ENCODE assay signal across 8 cellular contexts in the genomic region with DNA sequence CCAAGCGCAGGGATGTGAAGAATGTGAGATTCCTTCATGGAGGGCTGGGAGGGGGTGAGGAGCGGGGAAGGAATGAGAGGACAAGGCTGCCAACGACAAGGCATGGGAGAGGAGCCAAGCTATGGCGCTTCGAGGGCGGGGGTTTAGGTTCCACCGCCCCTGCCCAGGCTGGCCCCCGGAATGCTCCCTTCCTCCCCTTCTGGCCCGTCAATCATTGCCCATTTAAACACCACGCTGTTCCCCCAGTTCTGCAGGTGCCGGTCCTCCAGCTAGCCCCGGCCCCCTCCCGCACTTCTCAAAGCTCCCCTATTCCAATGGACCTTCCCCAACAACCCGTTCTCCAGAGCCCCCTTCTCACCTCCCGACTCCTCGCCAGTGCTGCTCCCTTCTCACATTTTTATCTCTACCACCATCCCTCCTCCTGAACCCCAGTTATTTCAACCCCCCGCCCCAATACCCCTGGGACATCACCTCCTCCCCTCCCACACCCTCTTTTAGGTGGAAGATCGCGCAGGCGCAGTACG. TPM values are rescaled to one million over a fixed set of nuclear protein-coding genes. Genes with fewer than 3 reads are reported as not detected.
DNase-seq lines count a peak whose midpoint lies in the region; ATAC-seq, FAIRE-seq and TF ChIP-seq lines count a peak whose summit lies in the region.

No MANE protein-coding gene starts in this region.

- peaks cover 23% of the 10 kb centered on the region for H3K79me1 ChIP-seq in mesenchymal stem cell (replicated peaks; ENCODE audit: low read length, poor library complexity, severe bottlenecking)

- peaks cover 35% of the 10 kb centered on the region for H3K36me3 Mint-ChIP-seq in effector memory CD8-positive, alpha-beta T cell (ENCODE audit: insufficient read depth)

- H3K27me3 ChIP-seq in GM06990 (replicated peaks; ENCODE audit: control insufficient read depth, insufficient read depth, low read length) (no peaks in the 10 kb centered on the region), RWPE2 (ENCODE audit: insufficient read depth, poor library complexity, severe bottlenecking) (no peaks in the 10 kb centered on the region), mesenchymal stem cell (ENCODE audit: control insufficient read depth in 1 of 2, insufficient read depth in 1 of 2, low read length in 2 of 2) (no peaks in the 10 kb centered on the region), tibial artery (no peaks in the 10 kb centered on the region)

- no peak overlapping the region for H2AFZ ChIP-seq in mesenchymal stem cell (ENCODE audit: low read depth, low read length)

- peak overlapping the region; percentile 21 for H4K8ac ChIP-seq in mesenchymal stem cell (ENCODE audit: low read length)

- WGBS in A549 (ENCODE audit: missing lambda C conversion rate): 2% methylated on average over 19 of the region's 21 CpGs
- under 1% methylated on average over 17 of the region's 21 CpGs for WGBS in mesenchymal stem cell

- ATAC-seq in A549 (peak; percentile 7 to 10), HG02938 (IDR thresholded peaks at IDR 0.05; ENCODE audit: unreplicated experiment) (peak; percentile 6), RWPE2 (ENCODE audit: low read depth) (peak; percentile 8; the same call in 1 of the 3 replicates)
- peak; percentile 16 for ATAC-seq in effector memory CD8-positive, alpha-beta T cell (replicated peaks)

- H3K4me1 ChIP-seq in A549 (peaks cover 26% of the 10 kb centered on the region), RWPE2 (ENCODE audit: insufficient read depth, poor library complexity, severe bottlenecking) (peaks cover 3% of the 10 kb centered on the region), mesenchymal stem cell (ENCODE audit: control insufficient read depth, insufficient read depth, low read depth, low read length) (peaks cover 20% of the 10 kb centered on the region), tibial artery (peaks cover 0 to 67% (median 46%) of the 10 kb centered on the region in 4 donors)

- H4K91ac ChIP-seq in mesenchymal stem cell (ENCODE audit: low read length): peak overlapping the region; percentile 29

- peak overlapping the region; percentile 25 to 88 for H2BK12ac ChIP-seq in mesenchymal stem cell (ENCODE audit: low read length in 2 of 2)

- no peak for FAIRE-seq in A549 (lab: Jason Lieb, UNC)

- no peak for TF ChIP-seq CTCF in A549 (IDR thresholded peaks at IDR 0.05)
- TF ChIP-seq CTCF in GM06990 (IDR thresholded peaks at IDR 0.05; ENCODE audit: insufficient read depth, low read length, poor library complexity, severe bottlenecking): no peak
- TF ChIP-seq CTCF in RWPE2 (IDR thresholded peaks at IDR 0.05; ENCODE audit: poor library complexity, severe bottlenecking): no peak
- TF ChIP-seq CTCF in tibial artery (IDR thresholded peaks at IDR 0.05): no peak

- H3K23ac ChIP-seq in mesenchymal stem cell (ENCODE audit: low read length in 2 of 2): peak overlapping the region; percentile 21 to 51

- H3K4me3 ChIP-seq in A549 (peak overlapping the region; percentile 71), GM06990 (replicated peaks; ENCODE audit: low read depth, low read length) (peak overlapping the region; percentile 83), RWPE2 (ENCODE audit: severe bottlenecking) (peak overlapping the region; percentile 79), mesenchymal stem cell (ENCODE audit: insufficient read depth in 1 of 2, low read depth in 1 of 2, low read length in 2 of 2) (peak overlapping the region; percentile 76 to 92), tibial artery (peak overlapping the region; percentile 73 to 84)

- no peak for TF ChIP-seq POLR2A in A549 (IDR thresholded peaks at IDR 0.05; ENCODE audit: low read length)

- peak overlapping the region; percentile 91 to 94 for H3K27ac ChIP-seq in A549
- H3K27ac ChIP-seq in RWPE2 (ENCODE audit: poor library complexity, severe bottlenecking): peak overlapping the region; percentile 81
- H3K27ac ChIP-seq in mesenchymal stem cell (ENCODE audit: low read length, poor library complexity, severe bottlenecking): peak overlapping the region; percentile 95
- peak overlapping the region; percentile 92 for H3K27ac ChIP-seq in tibial artery

- peak overlapping the region in 1 of 2 experiments; percentile 54 for H3K4ac ChIP-seq in mesenchymal stem cell (ENCODE audit: low read depth in 1 of 2, low read length in 2 of 2)

- CTCF ChIA-PET in A549 (lab: Yijun Ruan, JAX): interaction anchor here (0.6 to 4.2 kb wide), 20 partner anchors 9 to 483 kb away, joined by 3 to 67 read pairs (median 4); partner anchors contain the start of genes ANKRD52, SMARCC2 and ZC3H10

- H3K27me3 Mint-ChIP-seq in effector memory CD8-positive, alpha-beta T cell: no peaks in the 10 kb centered on the region

- DNase-seq in A549 (ENCODE audit: low read depth in 1 of 2, low spot score in 1 of 2) (peak; percentile 39 to 87), GM06990 (ENCODE audit: extremely low read depth, insufficient read length) (no peak), RWPE2 (ENCODE audit: low spot score) (no peak), mesenchymal stem cell (peak; percentile 82), tibial artery (peak; percentile 59 to 88)
- DNase-seq in effector memory CD8-positive, alpha-beta T cell: peak in 1 of 3 experiments; percentile 8
- DNase-seq in stimulated activated CD4-positive, alpha-beta T cell treated with anti-CD3 and anti-CD28 coated beads, Interleukin-4, amount 100 ng/mL, for 4 hours: no peak

- H3K9ac ChIP-seq in mesenchymal stem cell (ENCODE audit: low read length): peak overlapping the region; percentile 92

- H3K27ac Mint-ChIP-seq in effector memory CD8-positive, alpha-beta T cell: peak overlapping the region; percentile 100

- POLR2A ChIA-PET in A549 (lab: Yijun Ruan, JAX): interaction anchor here (0.8 to 2.3 kb wide), 22 partner anchors 10 to 287 kb away, joined by 3 to 34 read pairs (median 6); partner anchors contain the start of genes ANKRD52, COQ10A, ESYT1 and PA2G4

- H2BK5ac ChIP-seq in mesenchymal stem cell (ENCODE audit: low read depth, low read length, poor library complexity, severe bottlenecking): peak overlapping the region; percentile 48

- peak overlapping the region; percentile 73 for H2BK120ac ChIP-seq in mesenchymal stem cell (ENCODE audit: low read depth, low read length)

- peak overlapping the region; percentile 99 to 100 for H3K4me3 Mint-ChIP-seq in effector memory CD8-positive, alpha-beta T cell

- H3K36me3 ChIP-seq in GM06990 (ENCODE audit: control insufficient read depth, insufficient read depth, low read length) (peaks cover 3% of the 10 kb centered on the region), RWPE2 (ENCODE audit: low read depth) (peaks cover 5% of the 10 kb centered on the region), mesenchymal stem cell (ENCODE audit: control insufficient read depth in 1 of 2, insufficient read depth in 2 of 2, low read depth in 1 of 2, low read length in 2 of 2) (peaks cover 7 to 11% of the 10 kb centered on the region in 2 experiments), tibial artery (peaks cover 5 to 22% (median 12%) of the 10 kb centered on the region in 3 donors)

- no peaks in the 10 kb centered on the region for H3K9me3 Mint-ChIP-seq in effector memory CD8-positive, alpha-beta T cell

- TF ChIP-seq RAD21 in A549 (conservative IDR thresholded peaks at IDR 0.05 in 1 of 2, IDR thresholded peaks at IDR 0.05 in 1 of 2): no peak

- H3K4me1 Mint-ChIP-seq in effector memory CD8-positive, alpha-beta T cell (ENCODE audit: low read depth in 2 of 2): peaks cover 46 to 53% of the 10 kb centered on the region in 2 donors

- H3K4me2 ChIP-seq in A549 (peak overlapping the region; percentile 94), mesenchymal stem cell (ENCODE audit: low read length, poor library complexity, severe bottlenecking) (peak overlapping the region; percentile 76)

- H3K18ac ChIP-seq in mesenchymal stem cell (ENCODE audit: low read depth in 1 of 2, low read length in 2 of 2): peak overlapping the region; percentile 70 to 85

- peak overlapping the region; percentile 63 for H2BK15ac ChIP-seq in mesenchymal stem cell (ENCODE audit: low read depth, poor library complexity, severe bottlenecking)

- TF ChIP-seq EP300 in A549 (IDR thresholded peaks at IDR 0.05): no peak

- peak overlapping the region; percentile 15 for H2AK5ac ChIP-seq in mesenchymal stem cell (ENCODE audit: low read length, severe bottlenecking)

- H3K14ac ChIP-seq in mesenchymal stem cell (ENCODE audit: low read length in 2 of 2): peak overlapping the region in 1 of 2 experiments; percentile 49

- H3K9me3 ChIP-seq in A549: no peaks in the 10 kb centered on the region
- no peaks in the 10 kb centered on the region for H3K9me3 ChIP-seq in RWPE2 (ENCODE audit: severe bottlenecking)
- H3K9me3 ChIP-seq in mesenchymal stem cell (ENCODE audit: control insufficient read depth, low read length): no peaks in the 10 kb centered on the region
- no peaks in the 10 kb centered on the region for H3K9me3 ChIP-seq in tibial artery

- intact Hi-C loops in tibial artery (cut with DNase I; ENCODE audit: low total_unique reads): no loop called here

RNA-seq across cellular contexts. Expression of gene RNF41, which starts 0.4 kb away (rescaled TPM):
- polyA plus RNA-seq in A549 (2011; rRNA removed) (47.8 and 65.1 TPM in 2 replicates), A549 (2017; fragmentation: RNase III; extraction: RNeasy Plus Mini Kit Qiagen cat#74134 plus additional on column Dnase treatment) (20.2 to 21.7 TPM (median 20.7 TPM) in 3 replicates)
- polyA plus RNA-seq in A549 (2012; cell fraction: cytosol; rRNA removed): 53.7 and 59.6 TPM in 2 replicates
- 32.1 and 44.8 TPM in 2 replicates for polyA plus RNA-seq in A549 (2012; cell fraction: nucleus; rRNA removed)
- polyA minus RNA-seq in A549 (2011; rRNA and poly(A)+ RNA removed): 168 and 180 TPM in 2 replicates
- polyA plus RNA-seq in mesenchymal stem cell (2013, experiment 1 of 2): 37.4 TPM
- 37.4 TPM for polyA plus RNA-seq in mesenchymal stem cell (2013, experiment 2 of 2)

RNA-seq across cellular contexts. Expression of gene NABP2, which starts 2.8 kb away (rescaled TPM):
- polyA plus RNA-seq in A549 (2011; rRNA removed): 86.1 and 86.7 TPM in 2 replicates
- 96.7 and 97.4 TPM in 2 replicates for polyA plus RNA-seq in A549 (2012; cell fraction: cytosol; rRNA removed)
- 21.4 and 27.6 TPM in 2 replicates for polyA plus RNA-seq in A549 (2012; cell fraction: nucleus; rRNA removed)
- polyA plus RNA-seq in A549 (2017; fragmentation: RNase III; extraction: RNeasy Plus Mini Kit Qiagen cat#74134 plus additional on column Dnase treatment): 64.1 to 69.6 TPM (median 65.2 TPM) in 3 replicates
- 31.6 and 42.1 TPM in 2 replicates for polyA minus RNA-seq in A549 (2011; rRNA and poly(A)+ RNA removed)
- 27.3 TPM for polyA plus RNA-seq in mesenchymal stem cell (2013, experiment 1 of 2)
- polyA plus RNA-seq in mesenchymal stem cell (2013, experiment 2 of 2): 26.7 TPM

RNA-seq across cellular contexts. Expression of gene SLC39A5, which starts 8.6 kb away (rescaled TPM):
- polyA plus RNA-seq in A549 (2011; rRNA removed) (0.42 TPM in 1 of 2 replicates, not detected in the other), A549 (2017; fragmentation: RNase III; extraction: RNeasy Plus Mini Kit Qiagen cat#74134 plus additional on column Dnase treatment) (0.09 to 0.23 TPM in 2 of 3 replicates, not detected in the other)
- polyA plus RNA-seq in A549 (2012; cell fraction: cytosol; rRNA removed): 0.17 and 0.21 TPM in 2 replicates
- 0.70 and 0.78 TPM in 2 replicates for polyA plus RNA-seq in A549 (2012; cell fraction: nucleus; rRNA removed)
- 1.2 TPM in 1 of 2 replicates, not detected in the other for polyA minus RNA-seq in A549 (2011; rRNA and poly(A)+ RNA removed)
- polyA plus RNA-seq in mesenchymal stem cell (2013, experiment 1 of 2): 0.10 TPM
- polyA plus RNA-seq in mesenchymal stem cell (2013, experiment 2 of 2): not detected

RNA-seq across cellular contexts. Expression of gene SMARCC2, which starts 32.0 kb away (rescaled TPM):
- 83.9 and 109 TPM in 2 replicates for polyA plus RNA-seq in A549 (2011; rRNA removed)
- 38.0 and 45.4 TPM in 2 replicates for polyA plus RNA-seq in A549 (2012; cell fraction: cytosol; rRNA removed)
- 95.2 and 106 TPM in 2 replicates for polyA plus RNA-seq in A549 (2012; cell fraction: nucleus; rRNA removed)
- polyA plus RNA-seq in A549 (2017; fragmentation: RNase III; extraction: RNeasy Plus Mini Kit Qiagen cat#74134 plus additional on column Dnase treatment): 48.9 to 57.1 TPM (median 51.9 TPM) in 3 replicates
- polyA minus RNA-seq in A549 (2011; rRNA and poly(A)+ RNA removed): 107 and 130 TPM in 2 replicates
- polyA plus RNA-seq in mesenchymal stem cell (2013, experiment 1 of 2): 47.0 TPM
- polyA plus RNA-seq in mesenchymal stem cell (2013, experiment 2 of 2): 42.8 TPM

RNA-seq across cellular contexts. Expression of gene ANKRD52, which starts 36.9 kb away (rescaled TPM):
- polyA plus RNA-seq in A549 (2011; rRNA removed) (26.1 and 35.1 TPM in 2 replicates), A549 (2017; fragmentation: RNase III; extraction: RNeasy Plus Mini Kit Qiagen cat#74134 plus additional on column Dnase treatment) (47.4 to 48.7 TPM (median 48.0 TPM) in 3 replicates)
- 31.9 and 40.1 TPM in 2 replicates for polyA plus RNA-seq in A549 (2012; cell fraction: cytosol; rRNA removed)
- 109 and 119 TPM in 2 replicates for polyA plus RNA-seq in A549 (2012; cell fraction: nucleus; rRNA removed)
- 57.3 and 62.5 TPM in 2 replicates for polyA minus RNA-seq in A549 (2011; rRNA and poly(A)+ RNA removed)
- polyA plus RNA-seq in mesenchymal stem cell (2013, experiment 1 of 2): 26.4 TPM
- 25.2 TPM for polyA plus RNA-seq in mesenchymal stem cell (2013, experiment 2 of 2)

Comparison
In these comparisons a context has a peak if more than half of its experiments do, and no peak if none do; other contexts are left out.
1. DNase-seq: peak in A549 (2 of 2), mesenchymal stem cell (single experiment) and tibial artery (2 of 2); none in GM06990 (single experiment), RWPE2 (single experiment) and stimulated activated CD4-positive, alpha-beta T cell treated with anti-CD3 and anti-CD28 coated beads, Interleukin-4, amount 100 ng/mL, for 4 hours (0 of 2).
2. Peak in every context shown above with its lines, with median percentiles within 50 percentile points of each other: ATAC-seq, H3K27ac ChIP-seq and H3K4me3 ChIP-seq.